In the genomic region with DNA sequence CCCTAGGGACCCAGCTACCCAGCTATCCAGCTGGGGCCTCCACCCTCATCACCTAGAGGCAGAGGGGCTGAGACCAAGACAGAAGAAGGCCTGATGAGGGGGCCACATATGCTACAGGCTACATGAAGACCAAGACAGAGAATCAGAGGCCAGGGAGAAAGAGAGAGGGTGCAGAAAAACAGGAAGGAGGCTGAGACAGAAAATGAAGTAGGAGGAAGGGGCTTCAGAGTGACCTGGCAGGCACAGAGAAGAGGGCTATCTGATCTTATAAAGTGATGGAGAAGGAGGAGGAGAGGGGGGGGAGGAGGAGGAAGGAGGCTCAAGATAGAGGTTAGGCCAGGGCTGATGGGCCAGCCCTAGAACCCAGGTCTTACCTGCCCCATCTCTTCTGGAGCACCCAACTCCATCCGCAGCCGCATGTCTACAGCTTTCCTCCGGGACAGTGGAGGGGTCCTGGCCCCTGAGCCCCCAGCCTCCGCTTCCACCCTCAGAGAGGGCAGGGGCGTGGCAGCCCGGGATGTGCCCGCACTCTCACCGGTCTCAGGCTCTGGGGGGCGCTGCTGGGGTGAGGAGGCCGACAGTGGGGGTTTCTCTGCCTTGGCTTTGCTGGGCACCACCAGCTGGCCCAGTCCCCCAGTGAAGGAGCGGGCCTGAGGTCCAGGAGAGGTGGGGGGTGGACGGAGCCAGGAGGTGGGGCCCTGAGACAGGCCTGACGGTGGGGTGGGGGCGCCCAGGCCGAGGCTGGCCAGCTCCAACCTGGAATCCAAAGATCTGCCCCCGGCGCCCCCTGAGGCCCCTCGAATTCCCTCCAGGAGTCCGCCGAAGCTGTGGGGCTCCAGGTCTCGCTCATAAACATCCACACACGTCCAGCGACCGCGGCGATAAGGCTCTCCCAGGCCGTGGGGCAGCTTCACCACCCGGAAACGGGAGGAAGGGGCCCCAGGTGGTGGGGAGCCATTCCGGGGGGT, we compare ENCODE assay signal across 8 cellular contexts. TPM values are rescaled to one million over a fixed set of nuclear protein-coding genes. Genes with fewer than 3 reads are reported as not detected.
A peak's percentile ranks its signal among the peaks of the same experiment; 100 is the strongest.
DNase-seq lines count a peak whose midpoint lies in the region; ATAC-seq and TF ChIP-seq lines count a peak whose summit lies in the region.

No MANE protein-coding gene starts in this region.

- no peak overlapping the region for H2AFZ ChIP-seq in ACC112 (ENCODE audit: low read length, unreplicated experiment)

- H3K79me2 ChIP-seq in ACC112 (ENCODE audit: control insufficient read depth, insufficient read depth, low read length, unreplicated experiment) = peaks cover 49% of the 10 kb centered on the region

- peaks cover 32% of the 10 kb centered on the region for H3K4me1 ChIP-seq in ACC112 (ENCODE audit: control insufficient read depth, insufficient read depth, low read length, unreplicated experiment)
- peaks cover 5% of the 10 kb centered on the region for H3K4me1 ChIP-seq in iPS-20b (ENCODE audit: insufficient read depth, low read length)

- peak; percentile 44 for TF ChIP-seq CTCF in HFF-Myc (IDR thresholded peaks at IDR 0.05; ENCODE audit: low read depth, low read length, missing control alignments)
- TF ChIP-seq CTCF in omental fat pad (IDR thresholded peaks at IDR 0.05) = no peak

- peak overlapping the region; percentile 90 for H3K4me3 ChIP-seq in ACC112 (ENCODE audit: low read depth, low read length)
- H3K4me3 ChIP-seq in HFF-Myc (replicated peaks; ENCODE audit: low read depth, low read length) = peak overlapping the region; percentile 84
- peak overlapping the region; percentile 81; the same call in 1 of the 2 replicates for H3K4me3 ChIP-seq in iPS-20b (ENCODE audit: low read length)

- H3K27ac ChIP-seq in ACC112 (ENCODE audit: low read depth, low read length) (peak overlapping the region; percentile 19; the same call in 1 of the 2 replicates), iPS-20b (ENCODE audit: low read length) (no peak overlapping the region)

- H3K36me3 ChIP-seq in ACC112 (ENCODE audit: insufficient read depth, low read length) (no peaks in the 10 kb centered on the region), iPS-20b (ENCODE audit: insufficient read depth, low read depth, low read length) (peaks cover 9% of the 10 kb centered on the region; the same call in 1 of the 2 replicates)

- DNase-seq in HFF-Myc (ENCODE audit: extremely low read depth, low read depth) (no peak), omental fat pad (ENCODE audit: low spot score) (no peak), kidney glomerular epithelial cell (lab: John Stamatoyannopoulos, UW) (no peak), SW 1271 (lab: John Stamatoyannopoulos, UW) (no peak)
- DNase-seq in activated naive CD4-positive, alpha-beta T cell treated with anti-CD3 and anti-CD28 coated beads, Interleukin-2, amount 50 U/mL, for 16 hours = peak; percentile 53
- peak; percentile 35 to 57 for DNase-seq in stimulated activated CD8-positive, alpha-beta memory T cell treated with anti-CD3 and anti-CD28 coated beads, Interleukin-2, amount 100 ng/mL, for 48 hours (ENCODE audit: low read depth in 2 of 2)

- H3K9ac ChIP-seq in iPS-20b (ENCODE audit: low read depth, low read length) = no peak overlapping the region

- no peak for ATAC-seq in omental fat pad (ENCODE audit: low FRiP score)

- H3K9me3 ChIP-seq in iPS-20b (ENCODE audit: insufficient read depth, low read depth, low read length) = no peaks in the 10 kb centered on the region

- H3K27me3 ChIP-seq in ACC112 (ENCODE audit: insufficient read depth, low read length) = no peaks in the 10 kb centered on the region
- H3K27me3 ChIP-seq in iPS-20b (ENCODE audit: insufficient read depth, low read length) = peaks cover 1% of the 10 kb centered on the region; the same call in 1 of the 2 replicates

RNA-seq across cellular contexts. Expression of a gene that starts 1.8 kb away (rescaled TPM):
- 10 to 100 TPM; 15.6 to 36.4 (median 21.4) TPM for total RNA-seq in omental fat pad

RNA-seq across cellular contexts. Expression of a gene that starts 6.5 kb away (rescaled TPM):
- total RNA-seq in omental fat pad = 1 to 10 TPM in 3 of 4 donors, under 1 TPM in 1; 0.63 to 3.6 (median 2.1) TPM

RNA-seq across cellular contexts. Expression of a gene that starts 13.1 kb away (rescaled TPM):
- total RNA-seq in omental fat pad = 1 to 10 TPM in 1 of 4 donors, under 1 TPM in 1, not detected in 2; 0.84 to 1.3 TPM

RNA-seq across cellular contexts. Expression of a gene that starts 40.9 kb away (rescaled TPM):
- 10 to 100 TPM in 3 of 4 donors, 1 to 10 TPM in 1; 6.1 to 22.2 (median 17.7) TPM for total RNA-seq in omental fat pad

RNA-seq across cellular contexts. Expression of a gene that starts 47.6 kb away (rescaled TPM):
- 10 to 100 TPM; 23.6 to 49.5 (median 36.6) TPM for total RNA-seq in omental fat pad

Comparison
In these comparisons a context has a peak if more than half of its experiments do, and no peak if none do; other contexts are left out.
1. DNase-seq: peak in activated naive CD4-positive, alpha-beta T cell treated with anti-CD3 and anti-CD28 coated beads, Interleukin-2, amount 50 U/mL, for 16 hours (single experiment) and stimulated activated CD8-positive, alpha-beta memory T cell treated with anti-CD3 and anti-CD28 coated beads, Interleukin-2, amount 100 ng/mL, for 48 hours (2 of 2); none in HFF-Myc (single experiment), omental fat pad (single experiment), kidney glomerular epithelial cell (single experiment) and SW 1271 (0 of 2).
2. Peak in every context shown above with its lines, with median percentiles within 50 percentile points of each other: H3K4me3 ChIP-seq.